20 cellular contexts compared by ENCODE assay signal in the genomic region with DNA sequence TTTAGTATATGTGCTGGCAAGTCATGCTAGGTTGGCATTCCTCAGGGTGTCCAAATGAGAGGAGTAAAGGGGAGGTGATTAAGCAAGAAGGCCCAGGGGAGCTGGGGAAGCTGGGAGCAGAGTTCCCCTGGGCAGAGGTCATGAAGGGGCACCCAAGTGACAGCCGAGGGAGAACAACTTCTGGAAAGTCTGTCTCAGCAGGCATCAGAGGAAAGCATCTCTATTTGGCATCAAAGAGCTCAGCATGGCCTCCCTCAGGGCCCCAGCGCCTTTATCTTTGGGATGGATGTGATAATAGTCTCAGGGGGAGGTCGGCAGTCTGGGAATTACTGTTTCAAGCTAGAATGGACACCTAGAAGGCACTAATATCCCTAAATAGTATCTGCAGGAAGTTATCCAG.
"Had no signal": no experiment of that assay in that cellular context is flagged by ENCODE, and none has a peak within 500 bp of the region (broad histone marks: within the 10 kb centered on the region; RNA-seq: fewer than 3 reads in every experiment).

No MANE protein-coding gene starts in this region.

- H3K9me3 Mint-ChIP-seq: activated naive CD4-positive, alpha-beta T cell treated with anti-CD3 and anti-CD28 coated beads for 36 hours; activated naive CD8-positive, alpha-beta T cell treated with anti-CD3 and anti-CD28 coated beads, Interleukin-2, amount 50 U/mL, for 24 hours; activated T-cell treated with anti-CD3 and anti-CD28 coated beads, Interleukin-2, amount 50 U/mL, for 24 hours; central memory CD8-positive, alpha-beta T cell; memory B cell; natural killer cell had no signal

- ATAC-seq: activated CD8-positive, alpha-beta T cell treated with anti-CD3 and anti-CD28 coated beads, Interleukin-2, amount 10 ng/mL, durations not matched to agents 7 days and 5 days; activated naive CD8-positive, alpha-beta T cell treated with anti-CD3 and anti-CD28 coated beads, Interleukin-2, amount 50 U/mL, for 24 hours; heart right ventricle; left ventricle myocardium superior; natural killer cell had no signal

- H3K36me3 ChIP-seq: heart right ventricle, right atrium auricular region, tibial artery had no signal

- H3K27me3 Mint-ChIP-seq: activated T-cell treated with anti-CD3 and anti-CD28 coated beads, Interleukin-2, amount 50 U/mL, for 24 hours; central memory CD8-positive, alpha-beta T cell; memory B cell had no signal

- H3K9me3 ChIP-seq: heart right ventricle, right atrium auricular region, tibial artery had no signal

- H3K36me3 Mint-ChIP-seq: memory B cell, natural killer cell had no signal

- H3K27ac ChIP-seq: coronary artery, heart right ventricle had no signal

- DNase-seq: activated CD4-positive, alpha-beta T cell treated with anti-CD3 and anti-CD28 coated beads for 48 hours; activated CD4-positive, CD25-positive, alpha-beta regulatory T cell; activated CD8-positive, alpha-beta T cell treated with anti-CD3 and anti-CD28 coated beads, Interleukin-2, amount 10 ng/mL, durations not matched to agents 7 days and 5 days; activated naive CD4-positive, alpha-beta T cell treated with anti-CD3 and anti-CD28 coated beads for 36 hours; activated naive CD8-positive, alpha-beta T cell treated with anti-CD3 and anti-CD28 coated beads, Interleukin-2, amount 50 U/mL, for 24 hours; activated T-cell treated with anti-CD3 and anti-CD28 coated beads, Interleukin-2, amount 50 U/mL, for 24 hours; anterior cingulate cortex; effector CD4-positive, alpha-beta T cell; heart right ventricle; left ventricle myocardium superior; natural killer cell; occipital lobe; stimulated activated CD4-positive, alpha-beta T cell treated with anti-CD3 and anti-CD28 coated beads, Interleukin-2, amount 100 ng/mL, for 24 hours; stimulated activated naive CD4-positive, alpha-beta T cell treated with Interleukin-2 at 50 U/mL for 16 hours; T1000; tibial artery had no signal

- H3K27me3 ChIP-seq: heart right ventricle, right atrium auricular region, tibial artery had no signal

- H3K27ac Mint-ChIP-seq: activated CD8-positive, alpha-beta T cell treated with anti-CD3 and anti-CD28 coated beads, Interleukin-2, amount 10 ng/mL, durations not matched to agents 7 days and 5 days; activated naive CD4-positive, alpha-beta T cell treated with anti-CD3 and anti-CD28 coated beads for 36 hours; activated naive CD8-positive, alpha-beta T cell treated with anti-CD3 and anti-CD28 coated beads, Interleukin-2, amount 50 U/mL, for 24 hours; activated T-cell treated with anti-CD3 and anti-CD28 coated beads, Interleukin-2, amount 50 U/mL, for 24 hours; memory B cell; natural killer cell had no signal

- H3K4me3 ChIP-seq: coronary artery, heart right ventricle, right atrium auricular region, tibial artery had no signal

- H3K4me3 Mint-ChIP-seq: activated CD8-positive, alpha-beta T cell treated with anti-CD3 and anti-CD28 coated beads, Interleukin-2, amount 10 ng/mL, durations not matched to agents 7 days and 5 days; activated naive CD4-positive, alpha-beta T cell treated with anti-CD3 and anti-CD28 coated beads for 36 hours; activated naive CD8-positive, alpha-beta T cell treated with anti-CD3 and anti-CD28 coated beads, Interleukin-2, amount 50 U/mL, for 24 hours; activated T-cell treated with anti-CD3 and anti-CD28 coated beads, Interleukin-2, amount 50 U/mL, for 24 hours; central memory CD8-positive, alpha-beta T cell; memory B cell; natural killer cell had no signal
